13 cellular contexts compared by ENCODE assay signal in genomic region chr10:119723161-119723560, GRCh38.
"Had no signal": no experiment of that assay in that cellular context is flagged by ENCODE, and none has a peak within 500 bp of the region (broad histone marks: within the 10 kb centered on the region; RNA-seq: fewer than 3 reads in every experiment).

No MANE protein-coding gene starts in this region.

- H3K27me3 Mint-ChIP-seq: activated naive CD8-positive, alpha-beta T cell treated with anti-CD3 and anti-CD28 coated beads, Interleukin-2, amount 10 ng/mL, durations not matched to agents 7 days and 5 days; naive thymus-derived CD4-positive, alpha-beta T cell; stimulated activated naive CD8-positive, alpha-beta T cell treated with anti-CD3 and anti-CD28 coated beads, Interleukin-15, amount 100 ng/mL, for 72 hours; T-helper 17 cell had no signal

- H3K27me3 ChIP-seq: breast epithelium, uterus had no signal

- ATAC-seq: lower lobe of right lung; naive thymus-derived CD4-positive, alpha-beta T cell; stimulated activated naive CD8-positive, alpha-beta T cell treated with anti-CD3 and anti-CD28 coated beads, Interleukin-15, amount 100 ng/mL, for 72 hours; T-helper 17 cell had no signal

- DNase-seq: activated effector memory CD4-positive, alpha-beta T cell treated with anti-CD3 and anti-CD28 coated beads, Interleukin-2, amount 50 U/mL, for 16 hours; activated naive CD8-positive, alpha-beta T cell treated with anti-CD3 and anti-CD28 coated beads, Interleukin-2, amount 10 ng/mL, durations not matched to agents 7 days and 5 days; activated T-cell treated with anti-CD3 and anti-CD28 coated beads, Interleukin-2, amount 50 U/mL, for 1 hour; anterior cingulate cortex; endodermal cell; hypothalamus; lower lobe of right lung; naive thymus-derived CD4-positive, alpha-beta T cell; stimulated activated CD4-positive, alpha-beta T cell treated with anti-CD3 and anti-CD28 coated beads, Interleukin-12 subunit alpha, Interleukin-12 subunit beta, amount 100 ng/mL, for 4 hours; stimulated activated naive CD8-positive, alpha-beta T cell treated with anti-CD3 and anti-CD28 coated beads, Interleukin-15, amount 100 ng/mL, for 72 hours; T-helper 17 cell; uterus had no signal

- H3K4me3 ChIP-seq: breast epithelium, lower lobe of right lung, uterus had no signal

- H3K4me3 Mint-ChIP-seq: activated naive CD8-positive, alpha-beta T cell treated with anti-CD3 and anti-CD28 coated beads, Interleukin-2, amount 10 ng/mL, durations not matched to agents 7 days and 5 days; endodermal cell; stimulated activated naive CD8-positive, alpha-beta T cell treated with anti-CD3 and anti-CD28 coated beads, Interleukin-15, amount 100 ng/mL, for 72 hours; T-helper 17 cell had no signal

- H3K4me1 ChIP-seq: breast epithelium had no signal

- H3K9me3 ChIP-seq: breast epithelium, lower lobe of right lung, uterus had no signal

- H3K36me3 ChIP-seq: breast epithelium, lower lobe of right lung, uterus had no signal

- H3K27ac Mint-ChIP-seq: activated naive CD8-positive, alpha-beta T cell treated with anti-CD3 and anti-CD28 coated beads, Interleukin-2, amount 10 ng/mL, durations not matched to agents 7 days and 5 days; stimulated activated naive CD8-positive, alpha-beta T cell treated with anti-CD3 and anti-CD28 coated beads, Interleukin-15, amount 100 ng/mL, for 72 hours; T-helper 17 cell had no signal

- H3K27ac ChIP-seq: breast epithelium, lower lobe of right lung, uterus had no signal
